Comparison of ENCODE assay signal across 19 cellular contexts in genomic region chr3:197503652-197504051, GRCh38. TPM values are rescaled to one million over a fixed set of nuclear protein-coding genes. Genes with fewer than 3 reads are reported as not detected.
A peak's percentile ranks its signal among the peaks of the same experiment; 100 is the strongest.
DNase-seq lines count a peak whose midpoint lies in the region; ATAC-seq, FAIRE-seq and TF ChIP-seq lines count a peak whose summit lies in the region.
"Had no signal": no experiment of that assay in that cellular context is flagged by ENCODE, and none has a peak within 500 bp of the region (broad histone marks: within the 10 kb centered on the region; RNA-seq: fewer than 3 reads in every experiment).

No MANE protein-coding gene starts in this region.

- no peak for TF ChIP-seq CTCF in HepG2 (CRISPR knock-in tag; IDR thresholded peaks at IDR 0.05)
- TF ChIP-seq CTCF in right lobe of liver (IDR thresholded peaks at IDR 0.05): no peak
- no peak for TF ChIP-seq CTCF in brain (conservative IDR thresholded peaks at IDR 0.05)
- TF ChIP-seq CTCF in gastrocnemius medialis (IDR thresholded peaks at IDR 0.05 in 4 of 5, conservative IDR thresholded peaks at IDR 0.05 in 1 of 5): no peak
- no peak for TF ChIP-seq CTCF in GM13976 (IDR thresholded peaks at IDR 0.05; ENCODE audit: borderline replicate concordance, control extremely low read depth, extremely low read depth, insufficient read depth, missing control alignments)

- TF ChIP-seq EP300 in HepG2 (IDR thresholded peaks at IDR 0.05; ENCODE audit: low read depth in 2 of 2, low read length in 2 of 2): no peak
- TF ChIP-seq EP300 in HepG2 (CRISPR knock-in tag; IDR thresholded peaks at IDR 0.05; ENCODE audit: borderline replicate concordance): no peak

- H3K4me3 ChIP-seq in HepG2 (replicated peaks in 1 of 3; ENCODE audit: insufficient read depth in 1 of 3, low read depth in 2 of 3, low read length in 3 of 3) (peak overlapping the region in 2 of 3 experiments; percentile 28 to 58; a peak in 3 of 6 replicates), right lobe of liver (no peak overlapping the region), gastrocnemius medialis (no peak overlapping the region)
- H3K4me3 ChIP-seq: BLaER1, MG63 had no signal

- no peaks in the 10 kb centered on the region for H3K9me3 ChIP-seq in HepG2 (ENCODE audit: low read length)
- no peaks in the 10 kb centered on the region for H3K9me3 ChIP-seq in right lobe of liver
- no peaks in the 10 kb centered on the region for H3K9me3 ChIP-seq in gastrocnemius medialis
- H3K9me3 ChIP-seq: MG63, SK-N-SH had no signal

- H3K9ac ChIP-seq in HepG2 (ENCODE audit: insufficient read depth, low read depth, low read length): no peak overlapping the region
- H3K9ac ChIP-seq: BLaER1, SK-N-SH had no signal

- H3K27me3 Mint-ChIP-seq in brain: peaks cover 13% of the 10 kb centered on the region

- no peak for FAIRE-seq in HepG2 (lab: Jason Lieb, UNC)
- FAIRE-seq: A204.1, GM12891, H1 had no signal

- DNase-seq in HepG2 (ENCODE audit: low spot score) (no peak), right lobe of liver (no peak), retina (peak; percentile 34), gastrocnemius medialis (no peak), GM13976 (ENCODE audit: low spot score) (no peak)
- DNase-seq: GF-D8, IMR-90, Karpas-422, MG63, NCI-H1092 treated with DMSO at 0.1 percent for 48 hours, NCI-H2081 treated with DMSO at 0.1 percent for 48 hours, NCI-H345, SK-N-SH had no signal

- peak overlapping the region in 3 of 5 experiments; percentile 43 to 83 (median 76) for H3K27ac Mint-ChIP-seq in brain

- ATAC-seq in HepG2 (0 out of 3 replicates have a peak, but pooled peaks have one; percentile 7), right lobe of liver (no peak), HG03039 (IDR thresholded peaks at IDR 0.05; ENCODE audit: unreplicated experiment) (no peak), gastrocnemius medialis (no peak)

- H3K4me3 Mint-ChIP-seq in brain: no peak overlapping the region

- no peak for TF ChIP-seq RAD21 in HepG2 (CRISPR knock-in tag; IDR thresholded peaks at IDR 0.05)

- WGBS in HepG2 (ENCODE audit: low lambda C conversion rate): 33% methylated on average over 1 of the region's 1 CpG
- WGBS in right lobe of liver (ENCODE audit: insufficient coverage, low coverage, low lambda C conversion rate, missing lambda C conversion rate): 80% methylated on average over 1 of the region's 1 CpG

- no peaks in the 10 kb centered on the region for H4K20me1 ChIP-seq in HepG2 (ENCODE audit: insufficient read depth, low read length)
- H4K20me1 ChIP-seq: BLaER1 had no signal

- TF ChIP-seq POLR2A in HepG2 (IDR thresholded peaks at IDR 0.05; ENCODE audit: insufficient read depth in 1 of 2, low read depth in 2 of 2, low read length in 2 of 2) (no peak), right lobe of liver (IDR thresholded peaks at IDR 0.05) (no peak), gastrocnemius medialis (IDR thresholded peaks at IDR 0.05) (no peak)

- POLR2A ChIA-PET in HepG2 (lab: Yijun Ruan, JAX): interaction anchor here (1.3 to 2.5 kb wide), 5 partner anchors 12 to 205 kb away, joined by 3 to 18 read pairs (median 5); partner anchors contain the start of gene DLG1

- H3K9me3 Mint-ChIP-seq in brain: peaks cover 0 to 5% (median 0%) of the 10 kb centered on the region in 5 experiments

- no peak overlapping the region for H2AFZ ChIP-seq in HepG2 (ENCODE audit: low read length)

- no peaks in the 10 kb centered on the region for H3K79me2 ChIP-seq in HepG2 (ENCODE audit: insufficient read depth, low read length)

- H3K4me1 ChIP-seq in HepG2 (ENCODE audit: insufficient read depth, low read length): peaks cover 65% of the 10 kb centered on the region
- peaks cover 0 to 15% (median 0%) of the 10 kb centered on the region in 4 donors for H3K4me1 ChIP-seq in right lobe of liver
- H3K4me1 ChIP-seq in gastrocnemius medialis: no peaks in the 10 kb centered on the region

- H3K27me3 ChIP-seq in HepG2 (ENCODE audit: control insufficient read depth in 1 of 2, insufficient read depth in 2 of 2, low read length in 2 of 2): no peaks in the 10 kb centered on the region
- no peaks in the 10 kb centered on the region for H3K27me3 ChIP-seq in right lobe of liver
- H3K27me3 ChIP-seq in gastrocnemius medialis: peaks cover 0 to 2% (median 0%) of the 10 kb centered on the region in 3 donors
- H3K27me3 ChIP-seq: BLaER1, MG63 had no signal

- H3K36me3 ChIP-seq in HepG2 (replicated peaks in 1 of 2; ENCODE audit: control insufficient read depth in 1 of 2, insufficient read depth in 2 of 2, low read length in 2 of 2): no peaks in the 10 kb centered on the region
- H3K36me3 ChIP-seq in right lobe of liver: no peaks in the 10 kb centered on the region
- H3K36me3 ChIP-seq in gastrocnemius medialis: no peaks in the 10 kb centered on the region
- H3K36me3 ChIP-seq: BLaER1, MG63 had no signal

- H3K4me2 ChIP-seq in HepG2 (ENCODE audit: low read depth, low read length): peak overlapping the region; percentile 98
- H3K4me2 ChIP-seq: SK-N-SH had no signal

- no TSS peak for BruUV-seq in HepG2 (replicated peaks; lab: Mats Ljungman, UMichigan)

- H3K36me3 Mint-ChIP-seq in brain: no peaks in the 10 kb centered on the region

- peaks cover 65% of the 10 kb centered on the region for H3K4me1 Mint-ChIP-seq in brain

- intact Hi-C loops in HepG2 (cut with micrococcal nuclease; ENCODE audit: unreplicated experiment) (loop anchor here (1.0 to 5.0 kb wide), 6 partner anchors 45 to 279 kb away; partner anchors contain the start of gene DLG1), right lobe of liver (cut with DNase I) (loop anchor here (10.0 kb wide), 1 partner anchor 249 kb away; no protein-coding TSS in a partner anchor), gastrocnemius medialis (cut with DNase I; ENCODE audit: low total_unique reads) (no loop called here)

- H3K27ac ChIP-seq in HepG2 (ENCODE audit: extremely low read length, insufficient read depth, low read length): no peak overlapping the region
- H3K27ac ChIP-seq in right lobe of liver: no peak overlapping the region
- no peak overlapping the region for H3K27ac ChIP-seq in gastrocnemius medialis
- H3K27ac ChIP-seq: BLaER1 had no signal

- CTCF ChIA-PET in HepG2 (lab: Yijun Ruan, JAX; ENCODE audit: low intra/inter-chr PET ratio, low total read pairs): interaction anchor here (1.6 to 2.5 kb wide), 2 partner anchors 247 to 279 kb away, joined by 9 to 13 read pairs; no protein-coding TSS in a partner anchor

- in situ Hi-C loops in HepG2 (cut with HindIII; ENCODE audit: extremely low pct_ligation_motif_present, low pct_unique_long_range_greater_than_20kb): loop anchor here (10.0 to 25.0 kb wide), 2 partner anchors 209 to 516 kb away; partner anchors contain the start of gene DLG1
- in situ Hi-C loops in gastrocnemius medialis (cut with MboI; ENCODE audit: low sequenced_read_pairs in 4 of 4): loop anchor here (10.0 to 25.0 kb wide), 3 partner anchors 249 to 516 kb away; no protein-coding TSS in a partner anchor
- in situ Hi-C loops in GM13976 (cut with MboI; ENCODE audit: low sequenced_read_pairs, unreplicated experiment): loop anchor here (25.0 kb wide), 2 partner anchors 241 to 516 kb away; no protein-coding TSS in a partner anchor

TF ChIP-seq in HepG2, 621 proteins besides CTCF, POLR2A, EP300 and RAD21:
- TF ChIP-seq ZNF317 (CRISPR knock-in tag; IDR thresholded peaks at IDR 0.05) (no peak), ZNF546 (CRISPR knock-in tag; conservative IDR thresholded peaks at IDR 0.05) (no peak), RFX5 (IDR thresholded peaks at IDR 0.05; ENCODE audit: low read depth, low read length) (no peak), SETDB1 (CRISPR knock-in tag; IDR thresholded peaks at IDR 0.05; ENCODE audit: borderline replicate concordance) (no peak)

RNA-seq across cellular contexts. Expression of gene BDH1, which starts 52.1 kb away (rescaled TPM):
- total RNA-seq in HepG2 (2016; rRNA removed; fragmentation: Illumina TruSeq; extraction: Trizol) (21.2 and 26.9 TPM in 2 replicates), right lobe of liver (100 to 1,000 TPM in 5 of 6 experiments, 10 to 100 TPM in 1; 65.5 to 366 (median 233) TPM), gastrocnemius medialis (1 to 10 TPM; 7.1 to 9.5 (median 8.9) TPM)
- 3.3 and 3.6 TPM in 2 replicates for total RNA-seq in HepG2 (2016; cell fraction: cytosol; rRNA removed; fragmentation: Illumina TruSeq; extraction: Trizol; ENCODE audit: low read depth)
- 21.4 and 23.7 TPM in 2 replicates for total RNA-seq in HepG2 (2016; cell fraction: insoluble cytoplasmic fraction; rRNA removed; fragmentation: Illumina TruSeq; extraction: Trizol)
- 5.1 and 6.3 TPM in 2 replicates for total RNA-seq in HepG2 (2016; cell fraction: membrane; rRNA removed; fragmentation: Illumina TruSeq; extraction: Trizol)
- total RNA-seq in HepG2 (2016; cell fraction: nucleus; rRNA removed; fragmentation: Illumina TruSeq; extraction: Trizol): 21.5 and 22.1 TPM in 2 replicates
- polyA plus RNA-seq in HepG2 (2011; rRNA removed) (71.9 and 88.5 TPM in 2 replicates), brain (ENCODE audit: insufficient read depth, low read depth, low replicate concordance) (43.2 TPM)
- 48.3 and 55.2 TPM in 2 replicates for polyA plus RNA-seq in HepG2 (2011; cell fraction: cytosol; rRNA removed)
- 155 and 175 TPM in 2 replicates for polyA plus RNA-seq in HepG2 (2011; cell fraction: nucleus; rRNA removed)
- 58.0 and 95.2 TPM in 2 replicates for polyA plus RNA-seq in HepG2 (2012)
- polyA plus RNA-seq in HepG2 (2016; cell fraction: cytosol; fragmentation: Illumina TruSeq; extraction: Trizol; ENCODE audit: low read depth): 3.2 and 4.0 TPM in 2 replicates
- 25.8 and 27.9 TPM in 2 replicates for polyA plus RNA-seq in HepG2 (2016; cell fraction: insoluble cytoplasmic fraction; fragmentation: Illumina TruSeq; extraction: Trizol; ENCODE audit: low read depth)
- polyA plus RNA-seq in HepG2 (2016; cell fraction: membrane; fragmentation: Illumina TruSeq; extraction: Trizol; ENCODE audit: low read depth): 5.6 and 5.9 TPM in 2 replicates
- polyA plus RNA-seq in HepG2 (2016; cell fraction: nucleus; fragmentation: Illumina TruSeq; extraction: Trizol; ENCODE audit: insufficient read depth, low read depth): 56.0 and 59.9 TPM in 2 replicates
- polyA minus RNA-seq in HepG2 (2011; rRNA and poly(A)+ RNA removed; ENCODE audit: low replicate concordance): 7.9 and 48.3 TPM in 2 replicates
- polyA minus RNA-seq in HepG2 (2011; cell fraction: cytosol; rRNA and poly(A)+ RNA removed): 15.6 and 18.9 TPM in 2 replicates
- polyA minus RNA-seq in HepG2 (2011; cell fraction: nucleus; rRNA and poly(A)+ RNA removed): 54.7 and 82.6 TPM in 2 replicates

Comparison
In these comparisons a context has a peak if more than half of its experiments do, and no peak if none do; other contexts are left out.
1. H3K4me3 ChIP-seq: peak in HepG2 (2 of 3); none in right lobe of liver (0 of 3) and gastrocnemius medialis (0 of 4).